14 cellular contexts compared by ENCODE assay signal in the genomic region with DNA sequence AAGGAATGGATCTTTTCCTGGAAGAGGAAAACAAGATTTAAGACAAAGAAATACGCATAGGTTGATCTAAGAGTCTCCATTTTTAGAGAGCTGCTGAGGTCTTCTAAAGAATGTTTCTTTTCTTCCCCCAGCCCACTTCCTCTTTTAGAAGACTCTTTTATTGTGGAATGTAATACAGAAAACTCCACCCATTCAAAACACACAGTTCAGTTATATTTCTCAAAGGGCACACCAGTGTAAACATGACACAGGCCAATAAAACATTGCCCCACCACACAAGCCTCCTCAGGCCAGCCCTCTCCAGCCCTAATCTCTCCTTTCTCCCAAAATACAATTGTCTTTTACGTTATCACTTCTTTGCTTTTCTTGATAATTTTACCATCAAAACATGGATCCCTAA. TPM values are rescaled to one million over a fixed set of nuclear protein-coding genes. Genes with fewer than 3 reads are reported as not detected.
DNase-seq lines count a peak whose midpoint lies in the region; ATAC-seq and TF ChIP-seq lines count a peak whose summit lies in the region.
"Had no signal": no experiment of that assay in that cellular context is flagged by ENCODE, and none has a peak within 500 bp of the region (broad histone marks: within the 10 kb centered on the region; RNA-seq: fewer than 3 reads in every experiment).

No MANE protein-coding gene starts in this region.

- H3K4me1 ChIP-seq in CD8-positive, alpha-beta T cell (ENCODE audit: insufficient read depth, low read length), result peaks cover 17% of the 10 kb centered on the region
- H3K4me1 ChIP-seq in OCI-LY7 (ENCODE audit: insufficient read depth, low read length, poor library complexity, severe bottlenecking) (no peaks in the 10 kb centered on the region), SK-N-SH (ENCODE audit: control insufficient read depth in 1 of 2, insufficient read depth in 2 of 2, low read depth in 1 of 2, low read length in 1 of 2) (peaks cover 0 to 6% of the 10 kb centered on the region in 2 experiments; a peak in 2 of 4 replicates), right atrium auricular region (no peaks in the 10 kb centered on the region), tibial nerve (no peaks in the 10 kb centered on the region)

- no peak for DNase-seq in CD8-positive, alpha-beta T cell
- DNase-seq in HuH-7 (ENCODE audit: low spot score), result peak; percentile 20
- DNase-seq in OCI-LY7 (ENCODE audit: low spot score), result peak; percentile 2
- DNase-seq in foreskin melanocyte, result peak; percentile 57
- no peak for DNase-seq in SK-N-SH
- DNase-seq in right atrium auricular region (ENCODE audit: low spot score), result no peak
- DNase-seq in SW 1271 (lab: John Stamatoyannopoulos, UW), result no peak
- DNase-seq in tibial nerve (ENCODE audit: low spot score in 2 of 2), result no peak
- DNase-seq: activated CD4-positive, alpha-beta T cell treated with anti-CD3 and anti-CD28 coated beads for 48 hours; activated effector memory CD4-positive, alpha-beta T cell treated with Interleukin-2 at 50 U/mL for 16 hours; NCI-H1694 treated with DMSO at 0.1 percent for 48 hours; NCI-H82; retina had no signal

- H3K4me3 Mint-ChIP-seq in CD8-positive, alpha-beta T cell, result peak overlapping the region; percentile 65
- H3K4me3 Mint-ChIP-seq: stimulated activated naive CD8-positive, alpha-beta T cell treated with anti-CD3 and anti-CD28 coated beads, Interleukin-15, Interleukin-2, amounts not matched to agents 100 ng/mL and 50 ng/mL, for 24 hours had no signal

- no peak overlapping the region for H3K4me2 ChIP-seq in OCI-LY7 (ENCODE audit: low read length)
- H3K4me2 ChIP-seq in SK-N-SH, result no peak overlapping the region

- no peaks in the 10 kb centered on the region for H3K36me3 ChIP-seq in CD8-positive, alpha-beta T cell (ENCODE audit: insufficient read depth, low read length)
- H3K36me3 ChIP-seq in OCI-LY7 (ENCODE audit: insufficient read depth, low read length) (no peaks in the 10 kb centered on the region), SK-N-SH (replicated peaks in 1 of 2; ENCODE audit: control insufficient read depth in 1 of 2, insufficient read depth in 2 of 2, low read length in 1 of 2) (no peaks in the 10 kb centered on the region), right atrium auricular region (no peaks in the 10 kb centered on the region), tibial nerve (no peaks in the 10 kb centered on the region)

- intact Hi-C loops in CD8-positive, alpha-beta T cell (cut with DNase I, micrococcal nuclease), result no loop called here
- intact Hi-C loops in OCI-LY7 (cut with micrococcal nuclease; ENCODE audit: unreplicated experiment), result no loop called here

- H3K79me2 ChIP-seq in OCI-LY7 (ENCODE audit: insufficient read depth, low read depth, low read length) (no peaks in the 10 kb centered on the region), SK-N-SH (ENCODE audit: insufficient read depth) (no peaks in the 10 kb centered on the region)

- POLR2A ChIA-PET in CD8-positive, alpha-beta T cell (lab: Charles Lee), result no interaction called here
- POLR2A ChIA-PET in OCI-LY7 (lab: Charles Lee) (no interaction called here), SK-N-SH (lab: Yijun Ruan, JAX) (no interaction called here)

- ATAC-seq in CD8-positive, alpha-beta T cell, result no peak

- no peaks in the 10 kb centered on the region for H3K27me3 Mint-ChIP-seq in CD8-positive, alpha-beta T cell (ENCODE audit: low read depth)
- H3K27me3 Mint-ChIP-seq: stimulated activated naive CD8-positive, alpha-beta T cell treated with anti-CD3 and anti-CD28 coated beads, Interleukin-15, Interleukin-2, amounts not matched to agents 100 ng/mL and 50 ng/mL, for 24 hours had no signal

- TF ChIP-seq RAD21 in SK-N-SH (IDR thresholded peaks at IDR 0.05; ENCODE audit: low read length), result no peak

- peak overlapping the region; percentile 84 for H3K27ac Mint-ChIP-seq in CD8-positive, alpha-beta T cell
- H3K27ac Mint-ChIP-seq: stimulated activated naive CD8-positive, alpha-beta T cell treated with anti-CD3 and anti-CD28 coated beads, Interleukin-15, Interleukin-2, amounts not matched to agents 100 ng/mL and 50 ng/mL, for 24 hours had no signal

- no peaks in the 10 kb centered on the region for H3K9me3 ChIP-seq in CD8-positive, alpha-beta T cell (ENCODE audit: low read length)
- H3K9me3 ChIP-seq in OCI-LY7 (ENCODE audit: low read length) (no peaks in the 10 kb centered on the region), SK-N-SH (no peaks in the 10 kb centered on the region), right atrium auricular region (no peaks in the 10 kb centered on the region), tibial nerve (no peaks in the 10 kb centered on the region)

- H3K9me2 ChIP-seq in OCI-LY7 (ENCODE audit: insufficient read depth, low read length) (no peaks in the 10 kb centered on the region), SK-N-SH (no peaks in the 10 kb centered on the region)

- BruUV-seq in OCI-LY7 (replicated peaks; lab: Mats Ljungman, UMichigan), result no TSS peak

- TF ChIP-seq POLR2A in tibial nerve (IDR thresholded peaks at IDR 0.05), result no peak

- H3K4me1 Mint-ChIP-seq in CD8-positive, alpha-beta T cell (ENCODE audit: low read depth), result peaks cover 29% of the 10 kb centered on the region

- H3K9me3 Mint-ChIP-seq in CD8-positive, alpha-beta T cell, result no peaks in the 10 kb centered on the region
- H3K9me3 Mint-ChIP-seq: stimulated activated naive CD8-positive, alpha-beta T cell treated with anti-CD3 and anti-CD28 coated beads, Interleukin-15, Interleukin-2, amounts not matched to agents 100 ng/mL and 50 ng/mL, for 24 hours had no signal

- TF ChIP-seq CTCF in CD8-positive, alpha-beta T cell (IDR thresholded peaks at IDR 0.05), result no peak
- TF ChIP-seq CTCF in OCI-LY7 (conservative IDR thresholded peaks at IDR 0.05; ENCODE audit: low read length) (no peak), SK-N-SH (IDR thresholded peaks at IDR 0.05) (no peak), right atrium auricular region (IDR thresholded peaks at IDR 0.05) (no peak), tibial nerve (IDR thresholded peaks at IDR 0.05) (no peak)

- TF ChIP-seq EP300 in SK-N-SH (IDR thresholded peaks at IDR 0.05; ENCODE audit: borderline replicate concordance in 1 of 2, low read depth in 1 of 2, low read length in 1 of 2) (no peak), tibial nerve (IDR thresholded peaks at IDR 0.05) (no peak)

- H3F3A ChIP-seq in SK-N-SH (replicated peaks; ENCODE audit: insufficient read depth), result no peaks in the 10 kb centered on the region

- CTCF ChIA-PET in CD8-positive, alpha-beta T cell (lab: Charles Lee), result no interaction called here
- CTCF ChIA-PET in OCI-LY7 (lab: Charles Lee; ENCODE audit: unreplicated experiment) (no interaction called here), SK-N-SH (lab: Yijun Ruan, JAX) (no interaction called here)

- H2AFZ ChIP-seq in OCI-LY7 (ENCODE audit: low read length) (no peak overlapping the region), SK-N-SH (ENCODE audit: low read depth) (no peak overlapping the region)

- no peaks in the 10 kb centered on the region for H4K20me1 ChIP-seq in OCI-LY7 (ENCODE audit: insufficient read depth, low read length)
- no peaks in the 10 kb centered on the region for H4K20me1 ChIP-seq in SK-N-SH (ENCODE audit: insufficient read depth)

- no peak overlapping the region for H3K4me3 ChIP-seq in CD8-positive, alpha-beta T cell (ENCODE audit: low read depth, low read length)
- no peak overlapping the region for H3K4me3 ChIP-seq in OCI-LY7 (ENCODE audit: low read depth, low read length, poor library complexity, severe bottlenecking)
- H3K4me3 ChIP-seq in SK-N-SH (ENCODE audit: low read depth in 2 of 2, low read length in 1 of 2), result no peak overlapping the region
- H3K4me3 ChIP-seq in right atrium auricular region, result no peak overlapping the region
- H3K4me3 ChIP-seq in tibial nerve, result no peak overlapping the region

- no peaks in the 10 kb centered on the region for H3K27me3 ChIP-seq in CD8-positive, alpha-beta T cell (ENCODE audit: insufficient read depth, low read length)
- H3K27me3 ChIP-seq in SK-N-SH (ENCODE audit: insufficient read depth), result no peaks in the 10 kb centered on the region
- no peaks in the 10 kb centered on the region for H3K27me3 ChIP-seq in right atrium auricular region
- H3K27me3 ChIP-seq in tibial nerve, result no peaks in the 10 kb centered on the region

- H3K36me3 Mint-ChIP-seq in CD8-positive, alpha-beta T cell, result no peaks in the 10 kb centered on the region

- no peak overlapping the region for H3K9ac ChIP-seq in SK-N-SH

- no peak overlapping the region for H3K27ac ChIP-seq in CD8-positive, alpha-beta T cell (ENCODE audit: low read depth, low read length)
- H3K27ac ChIP-seq in OCI-LY7 (ENCODE audit: low read depth, low read length, poor library complexity, severe bottlenecking) (no peak overlapping the region), SK-N-SH (ENCODE audit: low read depth in 2 of 2, low read length in 1 of 2) (no peak overlapping the region), right atrium auricular region (no peak overlapping the region), tibial nerve (no peak overlapping the region)

- WGBS in SK-N-SH (ENCODE audit: low lambda C conversion rate), result 38% methylated on average over 2 of the region's 2 CpGs
- WGBS in tibial nerve, 2 donors, result 34 to 39% methylated on average over 2 of the region's 2 CpGs

TF ChIP-seq in SK-N-SH, 30 proteins besides CTCF, POLR2A, EP300 and RAD21 (continues in another document):
- TF ChIP-seq PBX3 (IDR thresholded peaks at IDR 0.05) (no peak), RXRA (IDR thresholded peaks at IDR 0.05; ENCODE audit: borderline replicate concordance, low read depth) (no peak), TAF1 (IDR thresholded peaks at IDR 0.05; ENCODE audit: borderline replicate concordance, low read depth, low read length) (no peak), MAX (IDR thresholded peaks at IDR 0.05; ENCODE audit: low read depth) (no peak)

RNA-seq across cellular contexts. Expression of gene SLC35B3, which starts 42.8 kb away (rescaled TPM):
- 1 to 10 TPM; 1.8 to 2.1 TPM for total RNA-seq in CD8-positive, alpha-beta T cell
- 10.3 and 11.7 TPM in 2 replicates for total RNA-seq in OCI-LY7 (2014; rRNA removed; shearing (Covaris generic))
- total RNA-seq in OCI-LY7 (2022), result 13.9 and 16.1 TPM in 2 replicates
- polyA plus RNA-seq in SK-N-SH (2012; rRNA removed), result 11.0 and 12.6 TPM in 2 replicates
- polyA plus RNA-seq in SK-N-SH (2012; cell fraction: cytosol; rRNA removed), result 16.2 and 19.2 TPM in 2 replicates
- polyA plus RNA-seq in SK-N-SH (2012; cell fraction: nucleus; rRNA removed), result 9.2 and 15.9 TPM in 2 replicates
- 1 to 10 TPM; 5.6 to 6.0 TPM for total RNA-seq in right atrium auricular region
- 10 to 100 TPM in 2 of 4 donors, 1 to 10 TPM in 2; 7.6 to 14.7 (median 11.0) TPM for total RNA-seq in tibial nerve

Comparison
In these comparisons a context has a peak if more than half of its experiments do, and no peak if none do; other contexts are left out.
1. DNase-seq: peak in HuH-7 (single experiment), OCI-LY7 (single experiment) and foreskin melanocyte (single experiment); none in CD8-positive, alpha-beta T cell (0 of 7), SK-N-SH (single experiment), right atrium auricular region (single experiment), SW 1271 (0 of 2) and tibial nerve (0 of 2).